Comparison of ENCODE assay signal across 1 cellular context in genomic region chr5:149666212-149666852, GRCh38.
TF ChIP-seq lines count a peak whose summit lies in the region.

No MANE protein-coding gene starts in this region.

TF ChIP-seq in K562, 482 proteins besides CTCF, POLR2A, EP300 and RAD21 (continued from another document):
- TF ChIP-seq HBP1 (CRISPR knock-in tag; IDR thresholded peaks at IDR 0.05) = no peak
- TF ChIP-seq BRD9 (IDR thresholded peaks at IDR 0.05; ENCODE audit: low read depth, partially characterized antibody) = peak; percentile 53
- peak; percentile 4; the same call in 1 of the 2 replicates for TF ChIP-seq ARID1B (IDR thresholded peaks at IDR 0.05)
- no peak for TF ChIP-seq SRF (CRISPR knock-in tag; IDR thresholded peaks at IDR 0.05)
- no peak for TF ChIP-seq SNRNP70 (optimal IDR thresholded peaks at IDR 0.05; ENCODE audit: low read depth, low read length)
- TF ChIP-seq E4F1 (CRISPR knock-in tag; IDR thresholded peaks at IDR 0.05; ENCODE audit: borderline replicate concordance) = no peak
- TF ChIP-seq ZC3H4 (CRISPR knock-in tag; IDR thresholded peaks at IDR 0.05; ENCODE audit: borderline replicate concordance) = no peak
- no peak for TF ChIP-seq HDAC6 (IDR thresholded peaks at IDR 0.05; ENCODE audit: low read depth, low read length)
- TF ChIP-seq ZNF79 (CRISPR knock-in tag; IDR thresholded peaks at IDR 0.05; ENCODE audit: low read depth) = no peak
- TF ChIP-seq HCFC1 (IDR thresholded peaks at IDR 0.05; ENCODE audit: low read depth, low read length) = no peak
- TF ChIP-seq ATF7 (IDR thresholded peaks at IDR 0.05) = peak; percentile 36; the same call in 1 of the 2 replicates
- TF ChIP-seq TEAD1 (CRISPR knock-in tag; IDR thresholded peaks at IDR 0.05) = no peak
- TF ChIP-seq ETV6 (IDR thresholded peaks at IDR 0.05; ENCODE audit: borderline replicate concordance in 1 of 2, low read depth in 2 of 2, low read length in 1 of 2) = no peak
- TF ChIP-seq ETV6 (CRISPR knock-in tag; IDR thresholded peaks at IDR 0.05; ENCODE audit: borderline replicate concordance) = no peak
- no peak for TF ChIP-seq SRSF1 (IDR thresholded peaks at IDR 0.05; ENCODE audit: low read depth, low read length)
- TF ChIP-seq CHD2 (IDR thresholded peaks at IDR 0.05; ENCODE audit: low read depth, low read length) = no peak
- no peak for TF ChIP-seq RFX7 (CRISPR knock-in tag; IDR thresholded peaks at IDR 0.05)
- no peak for TF ChIP-seq DNMT1 (IDR thresholded peaks at IDR 0.05)
- no peak for TF ChIP-seq ZNF347 (CRISPR knock-in tag; IDR thresholded peaks at IDR 0.05; ENCODE audit: low read depth)
- TF ChIP-seq TFAM (CRISPR knock-in tag; conservative IDR thresholded peaks at IDR 0.05) = no peak
- peak; percentile 71 for TF ChIP-seq DPF2 (IDR thresholded peaks at IDR 0.05)
- TF ChIP-seq C11orf30 (IDR thresholded peaks at IDR 0.05; ENCODE audit: low read depth) = peak; percentile 93
- TF ChIP-seq XRCC3 (IDR thresholded peaks at IDR 0.05) = no peak
- no peak for TF ChIP-seq CHCHD3 (CRISPR knock-in tag; IDR thresholded peaks at IDR 0.05)
- TF ChIP-seq MBD1 (CRISPR knock-in tag; IDR thresholded peaks at IDR 0.05) = no peak
- TF ChIP-seq JUN (IDR thresholded peaks at IDR 0.05; ENCODE audit: borderline replicate concordance, low read depth, low read length) = 0 out of 2 replicates have a peak, but pooled peaks have one; percentile 31
- no peak for TF ChIP-seq JUN (CRISPR knock-in tag; IDR thresholded peaks at IDR 0.05; ENCODE audit: borderline replicate concordance)
- TF ChIP-seq ZNF407 (IDR thresholded peaks at IDR 0.05; ENCODE audit: low read depth) = no peak
- TF ChIP-seq RBM14 (IDR thresholded peaks at IDR 0.05; ENCODE audit: borderline replicate concordance, insufficient read depth, low read depth, low read length) = no peak
- no peak for TF ChIP-seq HMG20A (CRISPR knock-in tag; conservative IDR thresholded peaks at IDR 0.05)
- TF ChIP-seq NBN (IDR thresholded peaks at IDR 0.05; ENCODE audit: low read depth) = 0 out of 2 replicates have a peak, but pooled peaks have one; percentile 23
- no peak for TF ChIP-seq HNRNPL (IDR thresholded peaks at IDR 0.05; ENCODE audit: low read depth, low read length)
